ENCODE assay signal across 11 cellular contexts in the genomic region with DNA sequence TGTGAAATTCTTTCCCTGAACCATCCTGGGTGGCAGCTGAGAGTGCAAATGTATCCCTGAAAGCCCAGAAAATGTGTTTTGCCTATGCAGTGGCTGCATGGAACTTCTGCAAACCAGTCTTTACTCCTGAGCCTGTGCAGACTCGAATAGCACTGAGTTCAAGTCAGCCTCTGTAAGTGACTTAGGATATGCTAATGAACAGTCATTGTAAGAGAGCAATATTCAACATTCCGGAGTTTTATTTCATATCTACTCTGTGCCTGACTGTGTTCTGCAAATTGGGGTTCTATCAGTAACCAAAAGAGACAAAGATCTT.
A peak's percentile ranks its signal among the peaks of the same experiment; 100 is the strongest.
DNase-seq lines count a peak whose midpoint lies in the region; ATAC-seq and TF ChIP-seq lines count a peak whose summit lies in the region.
"Had no signal": no experiment of that assay in that cellular context is flagged by ENCODE, and none has a peak within 500 bp of the region (broad histone marks: within the 10 kb centered on the region; RNA-seq: fewer than 3 reads in every experiment).

No MANE protein-coding gene starts in this region.

- ATAC-seq in left ventricle myocardium superior, result no peak
- ATAC-seq in HG02763 (IDR thresholded peaks at IDR 0.05; ENCODE audit: unreplicated experiment), result no peak

- H3K27ac ChIP-seq in right atrium auricular region (peak overlapping the region; percentile 65 to 71), muscle layer of duodenum (ENCODE audit: low read length) (peak overlapping the region; percentile 78), substantia nigra (ENCODE audit: low read depth, low read length, poor library complexity, severe bottlenecking) (no peak overlapping the region), tibial artery (peak overlapping the region in 1 of 2 donors; percentile 15)

- H3K4me1 Mint-ChIP-seq in chondrocyte (ENCODE audit: low read depth), result peaks cover 37% of the 10 kb centered on the region
- peaks cover 55% of the 10 kb centered on the region for H3K4me1 Mint-ChIP-seq in activated T-helper 1 cell treated with anti-CD3 and anti-CD28 coated beads, Interleukin-12 subunit alpha, Interleukin-12 subunit beta, Interleukin-2, Interleukin-4 antibody, amounts not matched to agents 30 ng/mL and 10 ng/mL and 1 ng/mL, durations not matched to agents 14 hours and 24 hours and 36 hours (ENCODE audit: low read depth)

- H3K4me3 ChIP-seq in right atrium auricular region, result no peak overlapping the region
- H3K4me3 ChIP-seq in muscle layer of duodenum (ENCODE audit: low read depth in 1 of 2, low read length in 2 of 2), result no peak overlapping the region
- H3K4me3 ChIP-seq in tibial artery, result no peak overlapping the region
- H3K4me3 ChIP-seq: lung had no signal

- H3K9me3 ChIP-seq in right atrium auricular region, result no peaks in the 10 kb centered on the region
- no peaks in the 10 kb centered on the region for H3K9me3 ChIP-seq in muscle layer of duodenum (ENCODE audit: control insufficient read depth in 1 of 2, low read length in 2 of 2)
- H3K9me3 ChIP-seq in tibial artery, result no peaks in the 10 kb centered on the region

- no peaks in the 10 kb centered on the region for H3K9me3 Mint-ChIP-seq in chondrocyte (ENCODE audit: low read depth)
- H3K9me3 Mint-ChIP-seq in activated T-helper 1 cell treated with anti-CD3 and anti-CD28 coated beads, Interleukin-12 subunit alpha, Interleukin-12 subunit beta, Interleukin-2, Interleukin-4 antibody, amounts not matched to agents 30 ng/mL and 10 ng/mL and 1 ng/mL, durations not matched to agents 14 hours and 24 hours and 36 hours, result no peaks in the 10 kb centered on the region
- H3K9me3 Mint-ChIP-seq: activated T-helper 17 cell treated with anti-CD3 and anti-CD28 coated beads, Interleukin-2, amount 50 U/mL, for 72 hours; CD4-positive, CD25-positive, alpha-beta regulatory T cell had no signal

- H3K4me1 ChIP-seq in right atrium auricular region (peaks cover 0 to 28% of the 10 kb centered on the region in 2 donors), muscle layer of duodenum (ENCODE audit: control insufficient read depth in 1 of 2, insufficient read depth in 2 of 2, low read length in 2 of 2) (no peaks in the 10 kb centered on the region), tibial artery (peaks cover 0 to 14% (median 6%) of the 10 kb centered on the region in 4 donors)

- H3K27me3 Mint-ChIP-seq in chondrocyte (ENCODE audit: low read depth), result no peaks in the 10 kb centered on the region
- no peaks in the 10 kb centered on the region for H3K27me3 Mint-ChIP-seq in activated T-helper 1 cell treated with anti-CD3 and anti-CD28 coated beads, Interleukin-12 subunit alpha, Interleukin-12 subunit beta, Interleukin-2, Interleukin-4 antibody, amounts not matched to agents 30 ng/mL and 10 ng/mL and 1 ng/mL, durations not matched to agents 14 hours and 24 hours and 36 hours (ENCODE audit: insufficient read depth)
- H3K27me3 Mint-ChIP-seq: activated T-helper 17 cell treated with anti-CD3 and anti-CD28 coated beads, Interleukin-2, amount 50 U/mL, for 72 hours; CD4-positive, CD25-positive, alpha-beta regulatory T cell had no signal

- no peaks in the 10 kb centered on the region for H3K36me3 ChIP-seq in right atrium auricular region
- peaks cover 0 to 5% of the 10 kb centered on the region in 2 donors for H3K36me3 ChIP-seq in muscle layer of duodenum (ENCODE audit: control insufficient read depth in 1 of 2, insufficient read depth in 2 of 2, low read length in 2 of 2)
- no peaks in the 10 kb centered on the region for H3K36me3 ChIP-seq in tibial artery

- peak overlapping the region; percentile 58 for H3K4me3 Mint-ChIP-seq in chondrocyte (ENCODE audit: unreplicated experiment)
- H3K4me3 Mint-ChIP-seq in activated T-helper 1 cell treated with anti-CD3 and anti-CD28 coated beads, Interleukin-12 subunit alpha, Interleukin-12 subunit beta, Interleukin-2, Interleukin-4 antibody, amounts not matched to agents 30 ng/mL and 10 ng/mL and 1 ng/mL, durations not matched to agents 14 hours and 24 hours and 36 hours, result no peak overlapping the region
- H3K4me3 Mint-ChIP-seq: CD4-positive, CD25-positive, alpha-beta regulatory T cell had no signal

- H3K36me3 Mint-ChIP-seq in chondrocyte (ENCODE audit: low read depth), result peaks cover 2% of the 10 kb centered on the region
- peaks cover 17% of the 10 kb centered on the region for H3K36me3 Mint-ChIP-seq in activated T-helper 1 cell treated with anti-CD3 and anti-CD28 coated beads, Interleukin-12 subunit alpha, Interleukin-12 subunit beta, Interleukin-2, Interleukin-4 antibody, amounts not matched to agents 30 ng/mL and 10 ng/mL and 1 ng/mL, durations not matched to agents 14 hours and 24 hours and 36 hours (ENCODE audit: low read depth)

- TF ChIP-seq CTCF in right atrium auricular region (IDR thresholded peaks at IDR 0.05), result no peak
- TF ChIP-seq CTCF in chondrocyte (IDR thresholded peaks at IDR 0.05), result no peak
- TF ChIP-seq CTCF in tibial artery (IDR thresholded peaks at IDR 0.05), result no peak

- no peaks in the 10 kb centered on the region for H3K27me3 ChIP-seq in right atrium auricular region
- H3K27me3 ChIP-seq in muscle layer of duodenum (ENCODE audit: low read depth, low read length), result no peaks in the 10 kb centered on the region
- H3K27me3 ChIP-seq in tibial artery, result no peaks in the 10 kb centered on the region

- intact Hi-C loops in left ventricle myocardium superior (cut with micrococcal nuclease), result no loop called here
- intact Hi-C loops in activated T-helper 1 cell treated with anti-CD3 and anti-CD28 coated beads, Interleukin-12 subunit alpha, Interleukin-12 subunit beta, Interleukin-2, Interleukin-4 antibody, amounts not matched to agents 30 ng/mL and 10 ng/mL and 1 ng/mL, durations not matched to agents 14 hours and 24 hours and 36 hours (cut with micrococcal nuclease), result loop anchor here (2.0 to 10.0 kb wide), 2 partner anchors 159 to 309 kb away; a partner anchor contains a TSS
- intact Hi-C loops in tibial artery (cut with DNase I; ENCODE audit: low total_unique reads), result no loop called here

- no peak for DNase-seq in right atrium auricular region (ENCODE audit: low spot score)
- DNase-seq in left ventricle myocardium superior, result no peak
- DNase-seq in chondrocyte (ENCODE audit: low spot score), result no peak
- DNase-seq in substantia nigra (lab: John Stamatoyannopoulos, UW), result no peak
- DNase-seq in activated T-helper 1 cell treated with anti-CD3 and anti-CD28 coated beads, Interleukin-12 subunit alpha, Interleukin-12 subunit beta, Interleukin-2, Interleukin-4 antibody, amounts not matched to agents 30 ng/mL and 10 ng/mL and 1 ng/mL, durations not matched to agents 14 hours and 24 hours and 36 hours (ENCODE audit: low spot score), result no peak
- no peak for DNase-seq in tibial artery

- H3K27ac Mint-ChIP-seq in chondrocyte (ENCODE audit: unreplicated experiment), result peak overlapping the region; percentile 99
- no peak overlapping the region for H3K27ac Mint-ChIP-seq in activated T-helper 1 cell treated with anti-CD3 and anti-CD28 coated beads, Interleukin-12 subunit alpha, Interleukin-12 subunit beta, Interleukin-2, Interleukin-4 antibody, amounts not matched to agents 30 ng/mL and 10 ng/mL and 1 ng/mL, durations not matched to agents 14 hours and 24 hours and 36 hours
- H3K27ac Mint-ChIP-seq: CD4-positive, CD25-positive, alpha-beta regulatory T cell had no signal
